ENCODE assay signal across 2 cellular contexts in genomic region chr3:4514321-4514720, GRCh38.
TF ChIP-seq lines count a peak whose summit lies in the region.

No MANE protein-coding gene starts in this region.

TF ChIP-seq in GM23338, 12 proteins besides CTCF, POLR2A, EP300 and RAD21 (continued from another document):
- TF ChIP-seq REST (IDR thresholded peaks at IDR 0.05; ENCODE audit: unreplicated experiment) (no peak), CREB1 (CRISPR knock-in tag; IDR thresholded peaks at IDR 0.05; ENCODE audit: low read depth) (no peak), EZH2phosphoT487 (IDR thresholded peaks at IDR 0.05; ENCODE audit: unreplicated experiment) (no peak), ZNF331 (CRISPR knock-in tag; IDR thresholded peaks at IDR 0.05; ENCODE audit: low read depth) (no peak), NANOG (IDR thresholded peaks at IDR 0.05; ENCODE audit: borderline replicate concordance) (no peak)
TF ChIP-seq in GM23338: peak in this region for 0.

TF ChIP-seq in WTC11, 78 proteins besides CTCF, POLR2A, EP300 and RAD21 (continued from another document):
- TF ChIP-seq PRDM15 (CRISPR knock-in tag; IDR thresholded peaks at IDR 0.05) (no peak), ZNF425 (CRISPR knock-in tag; conservative IDR thresholded peaks at IDR 0.05) (no peak), ERG (CRISPR knock-in tag; IDR thresholded peaks at IDR 0.05) (no peak), AFF4 (CRISPR knock-in tag; IDR thresholded peaks at IDR 0.05; ENCODE audit: borderline replicate concordance) (no peak), ATF2 (CRISPR knock-in tag; IDR thresholded peaks at IDR 0.05; ENCODE audit: borderline replicate concordance, low read depth) (no peak), EMX1 (CRISPR knock-in tag; IDR thresholded peaks at IDR 0.05) (no peak), OVOL2 (CRISPR knock-in tag; IDR thresholded peaks at IDR 0.05; ENCODE audit: borderline replicate concordance) (no peak), ZBTB43 (CRISPR knock-in tag; IDR thresholded peaks at IDR 0.05) (no peak), ATF1 (CRISPR knock-in tag; IDR thresholded peaks at IDR 0.05) (no peak)
